In genomic region chr2:9971105-9971818, GRCh38 we compare ENCODE assay signal across 23 cellular contexts. TPM values are rescaled to one million over a fixed set of nuclear protein-coding genes. Genes with fewer than 3 reads are reported as not detected.
DNase-seq lines count a peak whose midpoint lies in the region; ATAC-seq and TF ChIP-seq lines count a peak whose summit lies in the region.
"Had no signal": no experiment of that assay in that cellular context is flagged by ENCODE, and none has a peak within 500 bp of the region (broad histone marks: within the 10 kb centered on the region; RNA-seq: fewer than 3 reads in every experiment).

No MANE protein-coding gene starts in this region.

- TF ChIP-seq POLR2A in gastroesophageal sphincter (IDR thresholded peaks at IDR 0.05) (no peak), suprapubic skin (IDR thresholded peaks at IDR 0.05) (no peak)

- WGBS in ectodermal cell, 2 experiments = 91 to 96% methylated on average over 8 of the region's 9 CpGs
- WGBS in gastroesophageal sphincter (ENCODE audit: low coverage in 1 of 2), 2 donors = 65 to 71% methylated on average over 7 to 9 of the region's 9 CpGs
- 52% methylated on average over 9 of the region's 9 CpGs for WGBS in suprapubic skin

- no peak for TF ChIP-seq EP300 in gastroesophageal sphincter (IDR thresholded peaks at IDR 0.05)
- TF ChIP-seq EP300 in suprapubic skin (IDR thresholded peaks at IDR 0.05) = no peak

- DNase-seq in HFFc6 = no peak
- DNase-seq in suprapubic skin (ENCODE audit: low spot score in 2 of 2) = no peak
- DNase-seq in NCI-H2227 treated with DMSO at 0.1 percent for 48 hours (lab: John Stamatoyannopoulos, UW) = no peak
- DNase-seq in OCI-M1 (lab: John Stamatoyannopoulos, UW) = no peak
- DNase-seq: activated CD4-positive, alpha-beta T cell treated with anti-CD3 and anti-CD28 coated beads for 4 hours; activated effector memory CD4-positive, alpha-beta T cell treated with anti-CD3 and anti-CD28 coated beads, Interleukin-2, amount 50 U/mL, for 16 hours; amniotic stem cell; central memory CD4-positive, alpha-beta T cell; COR-L47; effector CD4-positive, alpha-beta T cell; foreskin melanocyte; NCI-H2029 treated with DMSO at 0.1 percent for 48 hours; NCI-H510A treated with DMSO at 0.1 percent for 48 hours; stimulated activated CD4-positive, alpha-beta T cell treated with anti-CD3 and anti-CD28 coated beads, Interleukin-4, amount 100 ng/mL, for 4 hours; SW 1271 had no signal

- TF ChIP-seq CTCF in HFFc6 (IDR thresholded peaks at IDR 0.05) = no peak
- no peak for TF ChIP-seq CTCF in gastroesophageal sphincter (IDR thresholded peaks at IDR 0.05)
- no peak for TF ChIP-seq CTCF in suprapubic skin (IDR thresholded peaks at IDR 0.05)

- peaks cover 79% of the 10 kb centered on the region for H3K4me1 Mint-ChIP-seq in HFFc6 (ENCODE audit: low read depth)

- H3K27ac ChIP-seq in ectodermal cell (ENCODE audit: insufficient read depth, low read depth, low read length, poor library complexity, severe bottlenecking) = peak overlapping the region; percentile 17
- H3K27ac ChIP-seq in gastroesophageal sphincter = peak overlapping the region; percentile 36 to 83 (median 74)
- H3K27ac ChIP-seq in suprapubic skin = peak overlapping the region; percentile 87
- H3K27ac ChIP-seq: KMS-11 had no signal

- no peaks in the 10 kb centered on the region for H3K36me3 ChIP-seq in ectodermal cell (ENCODE audit: control insufficient read depth, insufficient read depth, low read length)
- no peaks in the 10 kb centered on the region for H3K36me3 ChIP-seq in gastroesophageal sphincter
- peaks cover 6% of the 10 kb centered on the region for H3K36me3 ChIP-seq in suprapubic skin
- H3K36me3 ChIP-seq: prostate gland had no signal

- H3K9me3 Mint-ChIP-seq in HFFc6 = no peaks in the 10 kb centered on the region
- H3K9me3 Mint-ChIP-seq: neural crest cell had no signal

- ATAC-seq in gastroesophageal sphincter (no peak), GM18867 (IDR thresholded peaks at IDR 0.05; ENCODE audit: unreplicated experiment) (no peak)
- ATAC-seq: Right ventricle myocardium inferior had no signal

- no peaks in the 10 kb centered on the region for H3K36me3 Mint-ChIP-seq in HFFc6 (ENCODE audit: low read depth)

- H3K27me3 ChIP-seq in ectodermal cell (ENCODE audit: control insufficient read depth, insufficient read depth, low read length, poor library complexity, severe bottlenecking) = no peaks in the 10 kb centered on the region
- no peaks in the 10 kb centered on the region for H3K27me3 ChIP-seq in gastroesophageal sphincter
- H3K27me3 ChIP-seq in suprapubic skin = no peaks in the 10 kb centered on the region

- peak overlapping the region; percentile 46 for H3K4me3 Mint-ChIP-seq in HFFc6
- H3K4me3 Mint-ChIP-seq: B cell, neural crest cell had no signal

- H3K4me3 ChIP-seq in ectodermal cell (ENCODE audit: insufficient read depth, low read depth, low read length) = no peak overlapping the region
- no peak overlapping the region for H3K4me3 ChIP-seq in gastroesophageal sphincter
- H3K4me3 ChIP-seq in suprapubic skin = no peak overlapping the region
- H3K4me3 ChIP-seq: prostate gland had no signal

- H3K27me3 Mint-ChIP-seq in HFFc6 (ENCODE audit: insufficient read depth) = peaks cover 1% of the 10 kb centered on the region; the same call in 1 of the 2 replicates

- H3K4me1 ChIP-seq in ectodermal cell (ENCODE audit: control insufficient read depth, insufficient read depth, low read length) = peaks cover 45% of the 10 kb centered on the region
- peaks cover 4 to 61% (median 30%) of the 10 kb centered on the region in 3 donors for H3K4me1 ChIP-seq in gastroesophageal sphincter
- H3K4me1 ChIP-seq in suprapubic skin = peaks cover 60% of the 10 kb centered on the region

- H3K9me3 ChIP-seq in ectodermal cell (ENCODE audit: control insufficient read depth, low read length) = no peaks in the 10 kb centered on the region
- no peaks in the 10 kb centered on the region for H3K9me3 ChIP-seq in gastroesophageal sphincter
- H3K9me3 ChIP-seq in suprapubic skin = no peaks in the 10 kb centered on the region
- H3K9me3 ChIP-seq: prostate gland had no signal

- H3K27ac Mint-ChIP-seq in HFFc6 = peak overlapping the region; percentile 55
- H3K27ac Mint-ChIP-seq: B cell had no signal

RNA-seq across cellular contexts. Expression of gene GRHL1, which starts 19.8 kb away (rescaled TPM):
- under 1 TPM; 0.46 to 0.76 (median 0.59) TPM for total RNA-seq in HFFc6 (2021; fragmentation: NEBNext Ultra II Directional; extraction: Animal tissue kit (Norgen Biotek cat#: 25700))
- polyA plus RNA-seq in ectodermal cell (2013, experiment 1 of 4) = 5.3 TPM
- 6.2 TPM for polyA plus RNA-seq in ectodermal cell (2013, experiment 2 of 4)
- 5.4 TPM for polyA plus RNA-seq in ectodermal cell (2013, experiment 3 of 4)
- polyA plus RNA-seq in ectodermal cell (2013, experiment 4 of 4) = 5.8 TPM
- total RNA-seq in gastroesophageal sphincter = 1 to 10 TPM; 1.3 to 6.1 (median 2.3) TPM
- total RNA-seq in suprapubic skin = 100 to 1,000 TPM; 112 to 233 (median 121) TPM

Comparison
In these comparisons a context has a peak if more than half of its experiments do, and no peak if none do; other contexts are left out.
1. H3K27ac ChIP-seq: peak in every context shown above with its lines; median percentile 87 in suprapubic skin; 74 in gastroesophageal sphincter; 17 in ectodermal cell.
2. RNA of gene GRHL1, which starts 19.8 kb away (total RNA-seq): 112 to 233 TPM in suprapubic skin; 1.3 to 6.1 TPM in gastroesophageal sphincter and 0.46 to 0.76 TPM in HFFc6; every median in the first group is over 10 times any median in the second.